ENCODE assay signal across 21 cellular contexts in the genomic region with DNA sequence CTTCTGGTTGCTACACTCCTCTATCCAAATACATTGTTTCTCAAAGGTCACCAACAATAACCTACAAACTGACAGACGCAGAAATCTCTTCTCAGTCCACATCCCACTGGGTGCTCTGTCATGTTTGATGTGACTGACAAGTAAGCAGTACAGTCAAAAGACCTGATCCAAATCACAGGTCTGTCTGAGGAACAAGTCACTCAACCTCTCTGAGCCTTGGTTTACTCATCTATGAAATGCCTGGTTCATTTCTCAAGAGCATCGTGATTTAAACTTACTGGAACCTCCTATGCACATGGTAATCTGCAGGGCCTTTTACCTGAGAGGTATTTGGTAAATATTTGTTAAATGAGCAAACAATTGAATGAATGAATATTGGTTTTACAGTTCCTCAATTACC. TPM values are rescaled to one million over a fixed set of nuclear protein-coding genes. Genes with fewer than 3 reads are reported as not detected.
DNase-seq lines count a peak whose midpoint lies in the region; TF ChIP-seq lines count a peak whose summit lies in the region.
"Had no signal": no experiment of that assay in that cellular context is flagged by ENCODE, and none has a peak within 500 bp of the region (broad histone marks: within the 10 kb centered on the region; RNA-seq: fewer than 3 reads in every experiment).

No MANE protein-coding gene starts in this region.

- H3K9me3 ChIP-seq in OCI-LY1 (ENCODE audit: low read length) (no peaks in the 10 kb centered on the region), transverse colon (no peaks in the 10 kb centered on the region)
- H3K9me3 ChIP-seq: MG63 had no signal

- H3K9me3 Mint-ChIP-seq in activated naive CD4-positive, alpha-beta T cell treated with anti-CD3 and anti-CD28 coated beads, Interleukin-2, amount 10 ng/mL, durations not matched to agents 7 days and 5 days, result no peaks in the 10 kb centered on the region
- no peaks in the 10 kb centered on the region for H3K9me3 Mint-ChIP-seq in endothelial cell (ENCODE audit: unreplicated experiment)
- H3K9me3 Mint-ChIP-seq: CD14-positive monocyte, HFFc6 had no signal

- H3K9me2 ChIP-seq in OCI-LY1 (ENCODE audit: low read depth, low read length), result no peaks in the 10 kb centered on the region

- H3K36me3 Mint-ChIP-seq in activated naive CD4-positive, alpha-beta T cell treated with anti-CD3 and anti-CD28 coated beads, Interleukin-2, amount 10 ng/mL, durations not matched to agents 7 days and 5 days, result no peaks in the 10 kb centered on the region
- no peaks in the 10 kb centered on the region for H3K36me3 Mint-ChIP-seq in endothelial cell (ENCODE audit: low read depth, unreplicated experiment)
- H3K36me3 Mint-ChIP-seq: CD14-positive monocyte had no signal

- no peak overlapping the region for H3K4me3 ChIP-seq in OCI-LY1 (ENCODE audit: low read depth, low read length, poor library complexity, severe bottlenecking)
- no peak overlapping the region for H3K4me3 ChIP-seq in transverse colon
- H3K4me3 ChIP-seq in lower leg skin (ENCODE audit: low read depth, poor library complexity, severe bottlenecking), result no peak overlapping the region
- H3K4me3 ChIP-seq: MG63 had no signal

- H3K27ac ChIP-seq in OCI-LY1 (ENCODE audit: low read depth, low read length, poor library complexity, severe bottlenecking) (peak overlapping the region; percentile 83), transverse colon (peak overlapping the region; percentile 79 to 84 (median 82))

- H3K4me1 ChIP-seq in OCI-LY1 (ENCODE audit: insufficient read depth, low read length, severe bottlenecking) (peaks cover 39% of the 10 kb centered on the region), transverse colon (peaks cover 0 to 45% (median 9%) of the 10 kb centered on the region in 4 donors)

- intact Hi-C loops in transverse colon (cut with DNase I; ENCODE audit: low total_unique reads) (loop anchor here (10.0 kb wide), 1 partner anchor 101 kb away; a partner anchor contains a TSS), lower leg skin (cut with DNase I; ENCODE audit: low total_unique reads) (no loop called here)

- peak overlapping the region; percentile 5; the same call in 1 of the 2 replicates for H3K4me2 ChIP-seq in OCI-LY1 (ENCODE audit: low read length)

- TF ChIP-seq CTCF in OCI-LY1 (IDR thresholded peaks at IDR 0.05; ENCODE audit: low read length) (no peak), endothelial cell (IDR thresholded peaks at IDR 0.05; ENCODE audit: unreplicated experiment) (no peak), transverse colon (IDR thresholded peaks at IDR 0.05) (no peak), lower leg skin (IDR thresholded peaks at IDR 0.05) (no peak)

- no peak for TF ChIP-seq POLR2A in transverse colon (IDR thresholded peaks at IDR 0.05)
- no peak for TF ChIP-seq POLR2A in lower leg skin (IDR thresholded peaks at IDR 0.05)

- H3K4me1 Mint-ChIP-seq in activated naive CD4-positive, alpha-beta T cell treated with anti-CD3 and anti-CD28 coated beads, Interleukin-2, amount 10 ng/mL, durations not matched to agents 7 days and 5 days, result peaks cover 33% of the 10 kb centered on the region
- H3K4me1 Mint-ChIP-seq in endothelial cell (ENCODE audit: unreplicated experiment), result peaks cover 6% of the 10 kb centered on the region

- 57 to 62% methylated on average over 2 of the region's 2 CpGs for WGBS in transverse colon (ENCODE audit: low coverage in 1 of 2), 2 donors
- 87 to 94% methylated on average over 2 of the region's 2 CpGs for WGBS in lower leg skin, 2 donors

- peak overlapping the region; percentile 29 for H3K27ac Mint-ChIP-seq in activated naive CD4-positive, alpha-beta T cell treated with anti-CD3 and anti-CD28 coated beads, Interleukin-2, amount 10 ng/mL, durations not matched to agents 7 days and 5 days
- peak overlapping the region; percentile 19 for H3K27ac Mint-ChIP-seq in endothelial cell (ENCODE audit: unreplicated experiment)
- H3K27ac Mint-ChIP-seq: HFFc6 had no signal

- 0 out of 2 replicates have a peak overlapping the region, but pooled peaks have one; percentile 0 for H2AFZ ChIP-seq in OCI-LY1 (ENCODE audit: low read length)

- no peaks in the 10 kb centered on the region for H4K20me1 ChIP-seq in OCI-LY1 (ENCODE audit: insufficient read depth, low read length)

- H3K9ac ChIP-seq in OCI-LY1 (ENCODE audit: low read length), result peak overlapping the region; percentile 12; the same call in 1 of the 2 replicates

- no peak for DNase-seq in activated naive CD4-positive, alpha-beta T cell treated with anti-CD3 and anti-CD28 coated beads, Interleukin-2, amount 10 ng/mL, durations not matched to agents 7 days and 5 days
- DNase-seq in activated naive CD4-positive, alpha-beta T cell treated with anti-CD3 and anti-CD28 coated beads, Interleukin-2, amount 50 U/mL, for 16 hours, result no peak
- DNase-seq in endothelial cell (ENCODE audit: low spot score), result no peak
- no peak for DNase-seq in transverse colon
- no peak for DNase-seq in NCI-H2107 treated with DMSO at 0.1 percent for 48 hours (lab: John Stamatoyannopoulos, UW; ENCODE audit: unreplicated experiment)
- DNase-seq in lower leg skin (ENCODE audit: low spot score in 2 of 2), result no peak
- DNase-seq: EL, GF-D8, H7, HFFc6, MG63, NCI-H1092, NCI-H1436, NCI-H187 treated with DMSO at 0.1 percent for 48 hours, NCI-H2107, NCI-H2227 treated with DMSO at 0.1 percent for 48 hours, NCI-H510A treated with DMSO at 0.1 percent for 48 hours, NCI-H748 treated with DMSO at 0.1 percent for 48 hours had no signal

- H3K79me2 ChIP-seq in OCI-LY1 (ENCODE audit: insufficient read depth, low read length), result no peaks in the 10 kb centered on the region

- CTCF ChIA-PET in activated naive CD4-positive, alpha-beta T cell treated with anti-CD3 and anti-CD28 coated beads, Interleukin-2, amount 10 ng/mL, durations not matched to agents 7 days and 5 days (lab: Charles Lee), result interaction anchor here (1.8 to 3.5 kb wide), 4 partner anchors 12 to 190 kb away, joined by 5 to 18 read pairs (median 6); no protein-coding TSS in a partner anchor

- no peak overlapping the region for H3K4me3 Mint-ChIP-seq in activated naive CD4-positive, alpha-beta T cell treated with anti-CD3 and anti-CD28 coated beads, Interleukin-2, amount 10 ng/mL, durations not matched to agents 7 days and 5 days
- no peak overlapping the region for H3K4me3 Mint-ChIP-seq in endothelial cell (ENCODE audit: unreplicated experiment)
- H3K4me3 Mint-ChIP-seq: HFFc6 had no signal

- in situ Hi-C loops in transverse colon (cut with MboI; ENCODE audit: low pct_ligation_motif_present in 1 of 4, low pct_unique_long_range_greater_than_20kb in 1 of 4, low sequenced_read_pairs in 3 of 4), result loop anchor here in 1 of 4 donors (25.0 kb wide), 1 partner anchor 98 kb away; a partner anchor contains a TSS

- H3K36me3 ChIP-seq in OCI-LY1 (ENCODE audit: insufficient read depth, low read length) (no peaks in the 10 kb centered on the region), transverse colon (peaks cover 0 to 5% (median 0%) of the 10 kb centered on the region in 4 donors)
- H3K36me3 ChIP-seq: MG63 had no signal

- peaks cover 5% of the 10 kb centered on the region for H3K27me3 Mint-ChIP-seq in activated naive CD4-positive, alpha-beta T cell treated with anti-CD3 and anti-CD28 coated beads, Interleukin-2, amount 10 ng/mL, durations not matched to agents 7 days and 5 days
- peaks cover 6% of the 10 kb centered on the region for H3K27me3 Mint-ChIP-seq in endothelial cell (ENCODE audit: unreplicated experiment)

- 0 out of 2 replicates have a peak, but pooled peaks cover 5% of the 10 kb centered on the region for H3F3A ChIP-seq in OCI-LY1 (ENCODE audit: insufficient read depth, low read length)

- no peak for TF ChIP-seq EP300 in transverse colon (IDR thresholded peaks at IDR 0.05; ENCODE audit: low read depth)

- H3K27me3 ChIP-seq in OCI-LY1 (ENCODE audit: insufficient read depth, low read length), result no peaks in the 10 kb centered on the region
- no peaks in the 10 kb centered on the region for H3K27me3 ChIP-seq in transverse colon
- H3K27me3 ChIP-seq: MG63 had no signal

RNA-seq across cellular contexts. Expression of a gene that starts 5.5 kb away (rescaled TPM):
- total RNA-seq in endothelial cell (ENCODE audit: unreplicated experiment) (0.23 TPM), transverse colon (10 to 100 TPM; 18.0 to 67.6 (median 44.0) TPM), lower leg skin (not detected)
- total RNA-seq: H7, HFFc6, LHCN-M2 had no signal

RNA-seq across cellular contexts. Expression of a gene that starts 47.1 kb away (rescaled TPM):
- total RNA-seq in endothelial cell (ENCODE audit: unreplicated experiment), result not detected
- total RNA-seq in transverse colon, result not detected
- not detected for total RNA-seq in lower leg skin
- total RNA-seq: H7, HFFc6, LHCN-M2 had no signal

RNA-seq across cellular contexts. Expression of a gene that starts 51.6 kb away (rescaled TPM):
- total RNA-seq in endothelial cell (ENCODE audit: unreplicated experiment) (5.6 TPM), transverse colon (1 to 10 TPM in 2 of 4 donors, not detected in 2; 1.3 to 1.9 TPM), lower leg skin (1 to 10 TPM in 1 of 4 donors, under 1 TPM in 2, not detected in 1; 0.34 to 1.8 (median 0.34) TPM)

RNA-seq across cellular contexts. Expression of a gene that starts 51.6 kb away (rescaled TPM):
- total RNA-seq in endothelial cell (ENCODE audit: unreplicated experiment) (0.38 TPM), transverse colon (not detected), lower leg skin (not detected)
- total RNA-seq: H7, HFFc6, LHCN-M2 had no signal

Comparison
In these comparisons a context has a peak if more than half of its experiments do, and no peak if none do; other contexts are left out.
1. RNA of a gene that starts 5.5 kb away (total RNA-seq): 18.0 to 67.6 TPM in transverse colon; 0.23 TPM in endothelial cell (single experiment) and not detected in lower leg skin; every median in the first group is over 10 times any median in the second.